Comparison of ENCODE assay signal across 8 cellular contexts in the genomic region with DNA sequence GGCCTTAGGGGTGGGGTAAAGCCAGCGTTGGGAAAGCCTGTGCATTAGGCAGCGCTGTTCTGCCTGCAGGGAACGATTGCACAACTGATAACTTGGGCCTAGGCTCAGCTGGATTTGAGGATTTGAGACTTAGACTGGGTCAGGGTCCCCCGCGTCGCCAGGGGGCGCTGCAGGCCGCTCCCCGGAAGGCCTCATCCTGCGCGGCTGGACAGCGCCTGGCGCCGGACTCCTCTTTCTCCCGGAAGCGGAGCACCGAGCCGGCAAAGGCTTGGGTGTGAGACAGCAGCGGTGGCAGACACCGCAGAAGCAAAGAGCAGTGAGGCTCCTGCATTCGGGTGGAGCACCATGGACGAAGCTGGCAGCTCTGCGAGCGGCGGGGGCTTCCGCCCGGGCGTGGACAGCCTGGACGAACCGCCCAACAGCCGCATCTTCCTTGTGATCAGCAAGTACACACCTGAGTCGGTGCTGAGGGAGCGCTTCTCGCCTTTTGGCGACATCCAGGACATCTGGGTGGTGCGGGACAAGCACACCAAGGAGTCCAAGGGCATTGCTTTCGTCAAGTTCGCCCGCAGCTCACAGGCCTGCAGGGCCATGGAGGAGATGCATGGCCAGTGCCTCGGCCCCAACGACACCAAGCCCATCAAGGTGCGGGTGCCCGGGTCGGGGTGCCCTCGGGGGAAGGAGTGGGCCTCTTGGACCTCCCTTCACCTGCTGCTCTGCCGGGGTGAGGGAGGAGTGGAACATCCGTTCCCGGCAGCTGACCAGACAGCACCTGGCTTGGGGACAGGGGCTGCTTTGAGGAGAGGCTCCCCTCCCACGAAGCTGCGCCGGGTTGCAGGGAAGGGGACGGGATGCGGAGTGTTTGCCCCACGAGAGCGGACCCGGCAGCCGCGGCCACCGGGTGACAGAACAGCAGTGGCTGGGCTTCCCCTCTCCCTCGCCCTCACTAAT. TPM values are rescaled to one million over a fixed set of nuclear protein-coding genes. Genes with fewer than 3 reads are reported as not detected.
DNase-seq lines count a peak whose midpoint lies in the region; TF ChIP-seq lines count a peak whose summit lies in the region.

A gene with protein sequence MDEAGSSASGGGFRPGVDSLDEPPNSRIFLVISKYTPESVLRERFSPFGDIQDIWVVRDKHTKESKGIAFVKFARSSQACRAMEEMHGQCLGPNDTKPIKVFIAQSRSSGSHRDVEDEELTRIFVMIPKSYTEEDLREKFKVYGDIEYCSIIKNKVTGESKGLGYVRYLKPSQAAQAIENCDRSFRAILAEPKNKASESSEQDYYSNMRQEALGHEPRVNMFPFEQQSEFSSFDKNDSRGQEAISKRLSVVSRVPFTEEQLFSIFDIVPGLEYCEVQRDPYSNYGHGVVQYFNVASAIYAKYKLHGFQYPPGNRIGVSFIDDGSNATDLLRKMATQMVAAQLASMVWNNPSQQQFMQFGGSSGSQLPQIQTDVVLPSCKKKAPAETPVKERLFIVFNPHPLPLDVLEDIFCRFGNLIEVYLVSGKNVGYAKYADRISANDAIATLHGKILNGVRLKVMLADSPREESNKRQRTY (plus strand): TSS at position 236 of the 951 bp plus-strand sequence. CDS start 110 bp downstream, at position 346.

- peak within 1 kb of the TSS; percentile 90 for H3K4me3 ChIP-seq in LNCaP clone FGC (ENCODE audit: low read depth, low read length)
- H3K4me3 ChIP-seq in neural cell (ENCODE audit: low read length): peak within 1 kb of the TSS; percentile 84
- H3K4me3 ChIP-seq in stomach: peak within 1 kb of the TSS; percentile 78 to 96 (median 94)

- no peaks in the 10 kb centered on the region for H3F3A ChIP-seq in neural cell (ENCODE audit: insufficient read depth, low read length, poor library complexity, severe bottlenecking)

- H3K4me1 ChIP-seq in stomach: peaks cover 0 to 22% (median 15%) of the 10 kb centered on the region in 4 donors

- H2AFZ ChIP-seq in neural cell (ENCODE audit: low read depth, low read length): peak within 1 kb of the TSS; percentile 97

- DNase-seq in G401 (ENCODE audit: low spot score): peak; percentile 85
- DNase-seq in H4 (ENCODE audit: low spot score): peak; percentile 86
- peak; percentile 66 for DNase-seq in LNCaP clone FGC (ENCODE audit: low read depth)
- DNase-seq in activated T-helper 9 cell treated with anti-CD3 and anti-CD28 coated beads, Interleukin-2, amount 50 U/mL, for 16 hours (ENCODE audit: low read depth): peak; percentile 80
- peak; percentile 89 for DNase-seq in fibroblast of the conjunctiva (ENCODE audit: low read depth)
- peak; percentile 94 for DNase-seq in stomach

- peak within 1 kb of the TSS; percentile 85 for H3K9ac ChIP-seq in neural cell (ENCODE audit: low read length)

- no peaks in the 10 kb centered on the region for H3K79me2 ChIP-seq in neural cell (replicated peaks; ENCODE audit: insufficient read depth, low read length)

- peak; percentile 96 for TF ChIP-seq POLR2A in Raji (IDR thresholded peaks at IDR 0.05; ENCODE audit: insufficient read depth, low read depth, low read length)
- no peak for TF ChIP-seq POLR2A in stomach (IDR thresholded peaks at IDR 0.05)

- 0 to 1% (median 1%) methylated on average over 14 to 60 of the region's 60 CpGs for WGBS in stomach, 5 donors

- peak; percentile 77 for TF ChIP-seq RAD21 in neural cell (conservative IDR thresholded peaks at IDR 0.05)

- peak within 1 kb of the TSS; percentile 74 for H3K27ac ChIP-seq in neural cell (ENCODE audit: low read length)
- peak within 1 kb of the TSS; percentile 73 to 90 (median 82) for H3K27ac ChIP-seq in stomach

- H3K36me3 ChIP-seq in neural cell (ENCODE audit: insufficient read depth, low read length) (no peaks in the 10 kb centered on the region), stomach (peaks cover 2 to 7% (median 4%) of the 10 kb centered on the region in 4 donors)

- peak; percentile 85 for TF ChIP-seq CTCF in LNCaP clone FGC (IDR thresholded peaks at IDR 0.05; ENCODE audit: control insufficient read depth, extremely low read depth, insufficient read depth)
- TF ChIP-seq CTCF in neural cell (IDR thresholded peaks at IDR 0.05; ENCODE audit: poor library complexity, severe bottlenecking): peak; percentile 98
- TF ChIP-seq CTCF in stomach (IDR thresholded peaks at IDR 0.05): peak in 5 of 7 experiments; percentile 84 to 97 (median 94)

- peak within 1 kb of the TSS; percentile 74 for H3K4me2 ChIP-seq in neural cell (ENCODE audit: low read length)

- H3K27me3 ChIP-seq in neural cell (ENCODE audit: insufficient read depth, low read depth, low read length): no peaks in the 10 kb centered on the region
- H3K27me3 ChIP-seq in stomach: no peaks in the 10 kb centered on the region

- intact Hi-C loops in stomach (cut with DNase I; ENCODE audit: low total_unique reads): no loop called here

- H3K9me3 ChIP-seq in neural cell (ENCODE audit: low read length) (no peaks in the 10 kb centered on the region), stomach (no peaks in the 10 kb centered on the region)

- no peaks in the 10 kb centered on the region for H3K9me2 ChIP-seq in neural cell (ENCODE audit: insufficient read depth, low read length)

- no peaks in the 10 kb centered on the region for H4K20me1 ChIP-seq in neural cell (ENCODE audit: insufficient read depth)

- TF ChIP-seq EP300 in neural cell (conservative IDR thresholded peaks at IDR 0.05; ENCODE audit: poor library complexity, severe bottlenecking) (peak; percentile 40), stomach (IDR thresholded peaks at IDR 0.05) (no peak)

- in situ Hi-C loops in G401 (cut with HindIII; ENCODE audit: low sequenced_read_pairs): no loop called here

TF ChIP-seq in neural cell, 6 proteins besides CTCF, POLR2A, EP300 and RAD21:
- TF ChIP-seq SMC3 (conservative IDR thresholded peaks at IDR 0.05; ENCODE audit: poor library complexity) (peak; percentile 81), EZH2 (IDR thresholded peaks at IDR 0.05; ENCODE audit: borderline replicate concordance, insufficient read depth, low read length, poor library complexity, severe bottlenecking) (no peak), REST (IDR thresholded peaks at IDR 0.05; ENCODE audit: borderline replicate concordance) (peak; percentile 86), POLR2AphosphoS5 (IDR thresholded peaks at IDR 0.05) (peak; percentile 86), TAF1 (IDR thresholded peaks at IDR 0.05; ENCODE audit: low read depth) (peak; percentile 91), MXI1 (conservative IDR thresholded peaks at IDR 0.05; ENCODE audit: poor library complexity, severe bottlenecking) (peak; percentile 74)

RNA-seq across cellular contexts. Expression of the gene that starts here (rescaled TPM):
- total RNA-seq in G401 (2014; rRNA removed; shearing (Covaris generic)): 19.8 and 32.2 TPM in 2 replicates
- 17.8 and 19.7 TPM in 2 replicates for total RNA-seq in H4 (2014; rRNA removed; shearing (Covaris generic))
- polyA plus RNA-seq in neural cell (30.3 and 30.8 TPM in 2 replicates), stomach (10 to 100 TPM in 2 of 3 donors, 1 to 10 TPM in 1; 7.1 to 16.8 (median 13.8) TPM)
- 20.7 and 24.9 TPM in 2 replicates for polyA minus RNA-seq in neural cell
- 10 to 100 TPM in 4 of 5 donors, 1 to 10 TPM in 1; 7.6 to 37.9 (median 17.1) TPM for total RNA-seq in stomach

Comparison
In these comparisons a context has a peak if more than half of its experiments do, and no peak if none do; other contexts are left out.
1. Peak in every context shown above with its lines: DNase-seq, H3K4me3 ChIP-seq and H3K27ac ChIP-seq.